Comparison of ENCODE assay signal across 11 cellular contexts in the genomic region with DNA sequence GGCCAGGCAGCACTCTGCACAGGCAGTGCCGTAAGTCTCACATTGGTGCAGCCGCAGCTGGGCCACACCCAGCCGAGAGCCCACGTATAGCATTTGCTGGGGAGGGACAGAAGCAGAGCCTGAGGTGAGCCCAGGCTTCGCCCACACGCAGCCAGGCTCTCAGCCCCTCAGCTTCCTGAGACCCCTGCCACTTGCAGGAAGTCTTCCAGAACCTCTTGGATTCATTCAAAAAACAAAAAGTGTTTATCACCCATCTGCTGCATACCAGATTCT. TPM values are rescaled to one million over a fixed set of nuclear protein-coding genes. Genes with fewer than 3 reads are reported as not detected.
DNase-seq lines count a peak whose midpoint lies in the region; TF ChIP-seq lines count a peak whose summit lies in the region.
"Had no signal": no experiment of that assay in that cellular context is flagged by ENCODE, and none has a peak within 500 bp of the region (broad histone marks: within the 10 kb centered on the region; RNA-seq: fewer than 3 reads in every experiment).

No MANE protein-coding gene starts in this region.

- DNase-seq in endothelial cell (ENCODE audit: low spot score) (no peak), HFFc6 (no peak), NCI-H2196 (lab: John Stamatoyannopoulos, UW; ENCODE audit: unreplicated experiment) (no peak), G401 (ENCODE audit: low spot score) (no peak)
- DNase-seq: CD4-positive, CD25-positive, alpha-beta regulatory T cell; DMS53; GOT3; H9 had no signal

- H3K27ac ChIP-seq in C4-2B (peak overlapping the region; percentile 77), VCaP (peak overlapping the region; percentile 57)

- H3K36me3 Mint-ChIP-seq in endothelial cell (ENCODE audit: low read depth, unreplicated experiment): peaks cover 33% of the 10 kb centered on the region
- H3K36me3 Mint-ChIP-seq in HFFc6 (ENCODE audit: low read depth): no peaks in the 10 kb centered on the region
- H3K36me3 Mint-ChIP-seq: CD4-positive, CD25-positive, alpha-beta regulatory T cell had no signal

- peaks cover 41% of the 10 kb centered on the region for H3K4me1 Mint-ChIP-seq in endothelial cell (ENCODE audit: unreplicated experiment)
- H3K4me1 Mint-ChIP-seq in HFFc6 (ENCODE audit: low read depth): peaks cover 2% of the 10 kb centered on the region; the same call in 1 of the 2 replicates

- no peak for TF ChIP-seq CTCF in C4-2B (conservative IDR thresholded peaks at IDR 0.05)
- no peak for TF ChIP-seq CTCF in VCaP (conservative IDR thresholded peaks at IDR 0.05)
- TF ChIP-seq CTCF in endothelial cell (IDR thresholded peaks at IDR 0.05; ENCODE audit: unreplicated experiment): no peak
- TF ChIP-seq CTCF in HFFc6 (IDR thresholded peaks at IDR 0.05): no peak

- H3K4me3 Mint-ChIP-seq in endothelial cell (ENCODE audit: unreplicated experiment) (peak overlapping the region; percentile 77), HFFc6 (no peak overlapping the region)
- H3K4me3 Mint-ChIP-seq: CD4-positive, CD25-positive, alpha-beta regulatory T cell; H9 had no signal

- no peaks in the 10 kb centered on the region for H3K9me3 Mint-ChIP-seq in endothelial cell (ENCODE audit: unreplicated experiment)
- no peaks in the 10 kb centered on the region for H3K9me3 Mint-ChIP-seq in HFFc6
- H3K9me3 Mint-ChIP-seq: CD4-positive, CD25-positive, alpha-beta regulatory T cell; H9 had no signal

- no peak overlapping the region for H3K27ac Mint-ChIP-seq in endothelial cell (ENCODE audit: unreplicated experiment)
- H3K27ac Mint-ChIP-seq in HFFc6: no peak overlapping the region
- H3K27ac Mint-ChIP-seq: H9 had no signal

- H3K27me3 Mint-ChIP-seq in endothelial cell (ENCODE audit: unreplicated experiment): peaks cover 3% of the 10 kb centered on the region
- H3K27me3 Mint-ChIP-seq in HFFc6 (ENCODE audit: insufficient read depth): peaks cover 31% of the 10 kb centered on the region
- H3K27me3 Mint-ChIP-seq: CD4-positive, CD25-positive, alpha-beta regulatory T cell had no signal

- in situ Hi-C loops in G401 (cut with HindIII; ENCODE audit: low sequenced_read_pairs): no loop called here

RNA-seq across cellular contexts. Expression of gene SEMA3G, which starts 6.9 kb away (rescaled TPM):
- total RNA-seq in endothelial cell (ENCODE audit: unreplicated experiment): 175 TPM
- not detected for total RNA-seq in HFFc6 (2021; fragmentation: NEBNext Ultra II Directional; extraction: Animal tissue kit (Norgen Biotek cat#: 25700))
- 0.10 and 0.98 TPM in 2 replicates for total RNA-seq in G401 (2014; rRNA removed; shearing (Covaris generic))
- total RNA-seq: A673 had no signal

RNA-seq across cellular contexts. Expression of gene TNNC1, which starts 15.8 kb away (rescaled TPM):
- total RNA-seq in endothelial cell (ENCODE audit: unreplicated experiment): 0.67 TPM
- under 1 TPM in 4 of 6 experiments, not detected in 2; 0.35 to 0.55 (median 0.53) TPM for total RNA-seq in HFFc6 (2021; fragmentation: NEBNext Ultra II Directional; extraction: Animal tissue kit (Norgen Biotek cat#: 25700))
- 86.7 and 117 TPM in 2 replicates for total RNA-seq in G401 (2014; rRNA removed; shearing (Covaris generic))
- total RNA-seq: A673 had no signal

RNA-seq across cellular contexts. Expression of gene NISCH, which starts 17.4 kb away (rescaled TPM):
- total RNA-seq in endothelial cell (ENCODE audit: unreplicated experiment): 261 TPM
- total RNA-seq in HFFc6 (2021; fragmentation: NEBNext Ultra II Directional; extraction: Animal tissue kit (Norgen Biotek cat#: 25700)): 10 to 100 TPM; 46.4 to 62.5 (median 55.8) TPM
- 25.5 and 28.9 TPM in 2 replicates for total RNA-seq in G401 (2014; rRNA removed; shearing (Covaris generic))

RNA-seq across cellular contexts. Expression of gene PHF7, which starts 27.6 kb away (rescaled TPM):
- 15.9 TPM for total RNA-seq in endothelial cell (ENCODE audit: unreplicated experiment)
- 1 to 10 TPM; 2.9 to 5.0 (median 4.2) TPM for total RNA-seq in HFFc6 (2021; fragmentation: NEBNext Ultra II Directional; extraction: Animal tissue kit (Norgen Biotek cat#: 25700))
- total RNA-seq in G401 (2014; rRNA removed; shearing (Covaris generic)): 6.7 and 8.3 TPM in 2 replicates

RNA-seq across cellular contexts. Expression of gene BAP1, which starts 28.2 kb away (rescaled TPM):
- total RNA-seq in endothelial cell (ENCODE audit: unreplicated experiment): 118 TPM
- 10 to 100 TPM; 58.5 to 72.8 (median 64.1) TPM for total RNA-seq in HFFc6 (2021; fragmentation: NEBNext Ultra II Directional; extraction: Animal tissue kit (Norgen Biotek cat#: 25700))
- total RNA-seq in G401 (2014; rRNA removed; shearing (Covaris generic)): 149 and 194 TPM in 2 replicates

Comparison
In these comparisons a context has a peak if more than half of its experiments do, and no peak if none do; other contexts are left out.
1. RNA of gene SEMA3G, which starts 6.9 kb away (total RNA-seq): 175 TPM in endothelial cell (single experiment); 0.10 to 0.98 TPM in G401 and not detected in HFFc6; every median in the first group is over 10 times any median in the second.
2. RNA of gene TNNC1, which starts 15.8 kb away (total RNA-seq): 86.7 to 117 TPM in G401; 0.67 TPM in endothelial cell (single experiment) and 0.35 to 0.55 TPM in HFFc6; every median in the first group is over 10 times any median in the second.